ENCODE assay signal across 22 cellular contexts in the genomic region with DNA sequence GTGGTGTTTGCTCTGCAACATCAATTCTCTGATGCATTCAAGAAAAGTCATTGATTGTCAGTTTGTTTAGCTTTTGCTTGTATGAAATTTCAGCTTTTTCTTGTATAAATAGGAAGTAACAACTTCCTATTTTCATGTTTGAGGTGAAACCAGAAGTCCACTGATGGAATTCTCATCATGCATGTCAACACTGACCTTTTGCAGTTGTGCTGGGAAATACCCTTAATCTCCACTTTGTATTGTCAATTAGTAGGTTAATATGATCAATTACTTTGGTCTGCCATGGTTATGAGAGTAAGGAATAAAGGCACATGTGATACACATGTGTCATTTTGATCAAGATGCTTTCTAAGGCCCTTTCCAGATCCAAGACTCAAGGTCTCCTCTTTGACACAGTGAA.
DNase-seq lines count a peak whose midpoint lies in the region; ATAC-seq, FAIRE-seq and TF ChIP-seq lines count a peak whose summit lies in the region.
"Had no signal": no experiment of that assay in that cellular context is flagged by ENCODE, and none has a peak within 500 bp of the region (broad histone marks: within the 10 kb centered on the region; RNA-seq: fewer than 3 reads in every experiment).

No MANE protein-coding gene starts in this region.

- DNase-seq in HepG2 (ENCODE audit: low spot score) (no peak), right lobe of liver (no peak), activated B cell treated with CpG ODN at 0.5 μM for 24 hours (no peak), DMS114 treated with DMSO at 0.1 percent for 48 hours (lab: John Stamatoyannopoulos, UW; ENCODE audit: unreplicated experiment) (no peak)
- no peak for DNase-seq in activated naive CD4-positive, alpha-beta T cell treated with anti-CD3 and anti-CD28 coated beads for 36 hours
- DNase-seq: 8988T; ACHN; AML-193; C1 segment of cervical spinal cord; Caco-2; CD4-positive, CD25-positive, alpha-beta regulatory T cell; CD8-positive, alpha-beta T cell; DMS79; EL; GDM1; GOT3; H7; HCEC 1CT had no signal

- no peaks in the 10 kb centered on the region for H3K27me3 Mint-ChIP-seq in activated B cell treated with CpG ODN at 0.5 μM for 24 hours
- H3K27me3 Mint-ChIP-seq in stimulated activated memory B cell treated with anti-CD40 and anti-IgM and Interleukin-4, amounts not matched to agents 10 μg/mL and 1 μg/mL and 100 μg/mL, for 72 hours = peaks cover 12% of the 10 kb centered on the region
- peaks cover 16% of the 10 kb centered on the region for H3K27me3 Mint-ChIP-seq in activated naive CD4-positive, alpha-beta T cell treated with anti-CD3 and anti-CD28 coated beads for 36 hours (ENCODE audit: low read depth)

- no peaks in the 10 kb centered on the region for H4K20me1 ChIP-seq in HepG2 (ENCODE audit: insufficient read depth, low read length)

- in situ Hi-C loops in HepG2 (cut with HindIII; ENCODE audit: extremely low pct_ligation_motif_present, low pct_unique_long_range_greater_than_20kb) = no loop called here

- CTCF ChIA-PET in HepG2 (lab: Yijun Ruan, JAX; ENCODE audit: low intra/inter-chr PET ratio, low total read pairs) = no interaction called here
- CTCF ChIA-PET in activated B cell treated with CpG ODN at 0.5 μM for 24 hours (lab: Charles Lee) = no interaction called here
- CTCF ChIA-PET in activated naive CD4-positive, alpha-beta T cell treated with anti-CD3 and anti-CD28 coated beads for 36 hours (lab: Charles Lee) = no interaction called here

- no peak overlapping the region for H2AFZ ChIP-seq in HepG2 (ENCODE audit: low read length)

- intact Hi-C loops in HepG2 (cut with micrococcal nuclease; ENCODE audit: unreplicated experiment) = no loop called here
- intact Hi-C loops in right lobe of liver (cut with DNase I) = no loop called here
- intact Hi-C loops in activated B cell treated with CpG ODN at 0.5 μM for 24 hours (cut with micrococcal nuclease) = no loop called here
- intact Hi-C loops in activated naive CD4-positive, alpha-beta T cell treated with anti-CD3 and anti-CD28 coated beads for 36 hours (cut with micrococcal nuclease) = no loop called here

- no peak overlapping the region for H3K27ac Mint-ChIP-seq in activated B cell treated with CpG ODN at 0.5 μM for 24 hours
- no peak overlapping the region for H3K27ac Mint-ChIP-seq in stimulated activated memory B cell treated with anti-CD40 and anti-IgM and Interleukin-4, amounts not matched to agents 10 μg/mL and 1 μg/mL and 100 μg/mL, for 72 hours
- no peak overlapping the region for H3K27ac Mint-ChIP-seq in activated naive CD4-positive, alpha-beta T cell treated with anti-CD3 and anti-CD28 coated beads for 36 hours
- H3K27ac Mint-ChIP-seq: CD4-positive, CD25-positive, alpha-beta regulatory T cell; CD8-positive, alpha-beta T cell had no signal

- H3K9me3 ChIP-seq in HepG2 (ENCODE audit: low read length) = no peaks in the 10 kb centered on the region
- H3K9me3 ChIP-seq in right lobe of liver = no peaks in the 10 kb centered on the region
- H3K9me3 ChIP-seq: A549, Caco-2 had no signal

- TF ChIP-seq EP300 in HepG2 (IDR thresholded peaks at IDR 0.05; ENCODE audit: low read depth in 2 of 2, low read length in 2 of 2) = no peak
- no peak for TF ChIP-seq EP300 in HepG2 (CRISPR knock-in tag; IDR thresholded peaks at IDR 0.05; ENCODE audit: borderline replicate concordance)

- no peak for TF ChIP-seq RAD21 in HepG2 (CRISPR knock-in tag; IDR thresholded peaks at IDR 0.05)

- H3K4me3 Mint-ChIP-seq in activated B cell treated with CpG ODN at 0.5 μM for 24 hours = peak overlapping the region; percentile 30
- H3K4me3 Mint-ChIP-seq in stimulated activated memory B cell treated with anti-CD40 and anti-IgM and Interleukin-4, amounts not matched to agents 10 μg/mL and 1 μg/mL and 100 μg/mL, for 72 hours = no peak overlapping the region
- H3K4me3 Mint-ChIP-seq in activated naive CD4-positive, alpha-beta T cell treated with anti-CD3 and anti-CD28 coated beads for 36 hours = no peak overlapping the region
- H3K4me3 Mint-ChIP-seq: CD4-positive, CD25-positive, alpha-beta regulatory T cell; CD8-positive, alpha-beta T cell had no signal

- peaks cover 40% of the 10 kb centered on the region for H3K4me1 Mint-ChIP-seq in activated B cell treated with CpG ODN at 0.5 μM for 24 hours
- H3K4me1 Mint-ChIP-seq in stimulated activated memory B cell treated with anti-CD40 and anti-IgM and Interleukin-4, amounts not matched to agents 10 μg/mL and 1 μg/mL and 100 μg/mL, for 72 hours = peaks cover 40% of the 10 kb centered on the region
- no peaks in the 10 kb centered on the region for H3K4me1 Mint-ChIP-seq in activated naive CD4-positive, alpha-beta T cell treated with anti-CD3 and anti-CD28 coated beads for 36 hours (ENCODE audit: low read depth)
- H3K4me1 Mint-ChIP-seq: CD4-positive, CD25-positive, alpha-beta regulatory T cell had no signal

- no peak for ATAC-seq in HepG2
- ATAC-seq in right lobe of liver = no peak
- no peak for ATAC-seq in activated B cell treated with CpG ODN at 0.5 μM for 24 hours (ENCODE audit: low read depth)
- ATAC-seq in stimulated activated memory B cell treated with anti-CD40 and anti-IgM and Interleukin-4, amounts not matched to agents 10 μg/mL and 1 μg/mL and 100 μg/mL, for 72 hours = peak; percentile 45
- ATAC-seq in GM18517 (IDR thresholded peaks at IDR 0.05; ENCODE audit: unreplicated experiment) = no peak
- ATAC-seq: A549; CD8-positive, alpha-beta T cell; GM12878 had no signal

- no TSS peak for BruUV-seq in HepG2 (replicated peaks; lab: Mats Ljungman, UMichigan)

- H3K27ac ChIP-seq in HepG2 (ENCODE audit: extremely low read length, insufficient read depth, low read length) (no peak overlapping the region), right lobe of liver (no peak overlapping the region)
- H3K27ac ChIP-seq: A549 had no signal

- POLR2A ChIA-PET in HepG2 (lab: Yijun Ruan, JAX) = no interaction called here
- POLR2A ChIA-PET in activated B cell treated with CpG ODN at 0.5 μM for 24 hours (lab: Charles Lee) = interaction anchor here (1.3 kb wide), 1 partner anchor 188 kb away, joined by 8 read pairs; no protein-coding TSS in a partner anchor

- no peaks in the 10 kb centered on the region for H3K36me3 Mint-ChIP-seq in activated B cell treated with CpG ODN at 0.5 μM for 24 hours (ENCODE audit: low read depth)
- H3K36me3 Mint-ChIP-seq in stimulated activated memory B cell treated with anti-CD40 and anti-IgM and Interleukin-4, amounts not matched to agents 10 μg/mL and 1 μg/mL and 100 μg/mL, for 72 hours = no peaks in the 10 kb centered on the region
- no peaks in the 10 kb centered on the region for H3K36me3 Mint-ChIP-seq in activated naive CD4-positive, alpha-beta T cell treated with anti-CD3 and anti-CD28 coated beads for 36 hours (ENCODE audit: low read depth)
- H3K36me3 Mint-ChIP-seq: CD4-positive, CD25-positive, alpha-beta regulatory T cell; CD8-positive, alpha-beta T cell had no signal

- H3K4me3 ChIP-seq in HepG2 (replicated peaks in 1 of 3; ENCODE audit: insufficient read depth in 1 of 3, low read depth in 2 of 3, low read length in 3 of 3) (no peak overlapping the region), right lobe of liver (no peak overlapping the region)
- H3K4me3 ChIP-seq: A549, GM12878 had no signal

- no peak overlapping the region for H3K9ac ChIP-seq in HepG2 (ENCODE audit: insufficient read depth, low read depth, low read length)

- no peak overlapping the region for H3K4me2 ChIP-seq in HepG2 (ENCODE audit: low read depth, low read length)
- H3K4me2 ChIP-seq: A549 had no signal

- H3K36me3 ChIP-seq in HepG2 (replicated peaks in 1 of 2; ENCODE audit: control insufficient read depth in 1 of 2, insufficient read depth in 2 of 2, low read length in 2 of 2) (no peaks in the 10 kb centered on the region), right lobe of liver (no peaks in the 10 kb centered on the region)

- H3K79me2 ChIP-seq in HepG2 (ENCODE audit: insufficient read depth, low read length) = no peaks in the 10 kb centered on the region

- no peaks in the 10 kb centered on the region for H3K9me3 Mint-ChIP-seq in activated B cell treated with CpG ODN at 0.5 μM for 24 hours
- no peaks in the 10 kb centered on the region for H3K9me3 Mint-ChIP-seq in stimulated activated memory B cell treated with anti-CD40 and anti-IgM and Interleukin-4, amounts not matched to agents 10 μg/mL and 1 μg/mL and 100 μg/mL, for 72 hours
- H3K9me3 Mint-ChIP-seq in activated naive CD4-positive, alpha-beta T cell treated with anti-CD3 and anti-CD28 coated beads for 36 hours = no peaks in the 10 kb centered on the region
- H3K9me3 Mint-ChIP-seq: CD8-positive, alpha-beta T cell had no signal

- TF ChIP-seq POLR2A in HepG2 (IDR thresholded peaks at IDR 0.05; ENCODE audit: insufficient read depth in 1 of 2, low read depth in 2 of 2, low read length in 2 of 2) (no peak), right lobe of liver (IDR thresholded peaks at IDR 0.05) (no peak)

- no peaks in the 10 kb centered on the region for H3K27me3 ChIP-seq in HepG2 (ENCODE audit: control insufficient read depth in 1 of 2, insufficient read depth in 2 of 2, low read length in 2 of 2)
- H3K27me3 ChIP-seq in right lobe of liver = no peaks in the 10 kb centered on the region

- no peak for TF ChIP-seq CTCF in HepG2 (CRISPR knock-in tag; IDR thresholded peaks at IDR 0.05)
- TF ChIP-seq CTCF in right lobe of liver (IDR thresholded peaks at IDR 0.05) = no peak
- TF ChIP-seq CTCF in activated B cell treated with CpG ODN at 0.5 μM for 24 hours (IDR thresholded peaks at IDR 0.05) = no peak

- peaks cover 4% of the 10 kb centered on the region; the same call in 1 of the 2 replicates for H3K4me1 ChIP-seq in HepG2 (ENCODE audit: insufficient read depth, low read length)
- H3K4me1 ChIP-seq in right lobe of liver = no peaks in the 10 kb centered on the region
- H3K4me1 ChIP-seq: A549, Caco-2 had no signal

- no peak for FAIRE-seq in HepG2 (lab: Jason Lieb, UNC)
- FAIRE-seq: A549 had no signal

TF ChIP-seq in HepG2, 621 proteins besides CTCF, POLR2A, EP300 and RAD21 (continues in another document):
- no peak for TF ChIP-seq TOPORS (CRISPR knock-in tag; IDR thresholded peaks at IDR 0.05)
- TF ChIP-seq ZNF337 (CRISPR knock-in tag; IDR thresholded peaks at IDR 0.05; ENCODE audit: borderline replicate concordance, low read depth) = no peak
- TF ChIP-seq, protein P1, sequence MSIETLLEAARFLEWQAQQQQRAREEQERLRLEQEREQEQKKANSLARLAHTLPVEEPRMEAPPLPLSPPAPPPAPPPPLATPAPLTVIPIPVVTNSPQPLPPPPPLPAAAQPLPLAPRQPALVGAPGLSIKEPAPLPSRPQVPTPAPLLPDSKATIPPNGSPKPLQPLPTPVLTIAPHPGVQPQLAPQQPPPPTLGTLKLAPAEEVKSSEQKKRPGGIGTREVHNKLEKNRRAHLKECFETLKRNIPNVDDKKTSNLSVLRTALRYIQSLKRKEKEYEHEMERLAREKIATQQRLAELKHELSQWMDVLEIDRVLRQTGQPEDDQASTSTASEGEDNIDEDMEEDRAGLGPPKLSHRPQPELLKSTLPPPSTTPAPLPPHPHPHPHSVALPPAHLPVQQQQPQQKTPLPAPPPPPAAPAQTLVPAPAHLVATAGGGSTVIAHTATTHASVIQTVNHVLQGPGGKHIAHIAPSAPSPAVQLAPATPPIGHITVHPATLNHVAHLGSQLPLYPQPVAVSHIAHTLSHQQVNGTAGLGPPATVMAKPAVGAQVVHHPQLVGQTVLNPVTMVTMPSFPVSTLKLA (IDR thresholded peaks at IDR 0.05) = peak; percentile 31; the same call in 1 of the 2 replicates
- TF ChIP-seq BCL6 (CRISPR knock-in tag; IDR thresholded peaks at IDR 0.05) = no peak
- no peak for TF ChIP-seq ZFP36 (IDR thresholded peaks at IDR 0.05; ENCODE audit: borderline replicate concordance, low read depth, low read length, partially characterized antibody)
